In genomic region chr2:96747061-96747460, GRCh38 we compare ENCODE assay signal across 1 cellular context.
TF ChIP-seq lines count a peak whose summit lies in the region.

No MANE protein-coding gene starts in this region.

TF ChIP-seq in GM23338, 12 proteins besides CTCF, POLR2A, EP300 and RAD21:
- TF ChIP-seq JUNB (IDR thresholded peaks at IDR 0.05; ENCODE audit: unreplicated experiment): no peak
- TF ChIP-seq ZNF331 (CRISPR knock-in tag; IDR thresholded peaks at IDR 0.05; ENCODE audit: low read depth): no peak
- no peak for TF ChIP-seq STAT1 (IDR thresholded peaks at IDR 0.05; ENCODE audit: unreplicated experiment)
- TF ChIP-seq REST (IDR thresholded peaks at IDR 0.05; ENCODE audit: unreplicated experiment): no peak
- no peak for TF ChIP-seq ZNF114 (CRISPR knock-in tag; IDR thresholded peaks at IDR 0.05)
- no peak for TF ChIP-seq ZNF462 (CRISPR knock-in tag; IDR thresholded peaks at IDR 0.05)
- no peak for TF ChIP-seq ETS1 (IDR thresholded peaks at IDR 0.05)
- no peak for TF ChIP-seq POLR2AphosphoS5 (IDR thresholded peaks at IDR 0.05; ENCODE audit: low read depth)
- TF ChIP-seq EZH2phosphoT487 (IDR thresholded peaks at IDR 0.05; ENCODE audit: unreplicated experiment): no peak
- no peak for TF ChIP-seq CREB1 (CRISPR knock-in tag; IDR thresholded peaks at IDR 0.05; ENCODE audit: low read depth)
- TF ChIP-seq EZH2 (IDR thresholded peaks at IDR 0.05; ENCODE audit: low read depth, unreplicated experiment): no peak
- no peak for TF ChIP-seq NANOG (IDR thresholded peaks at IDR 0.05; ENCODE audit: borderline replicate concordance)
